ENCODE assay signal across 9 cellular contexts in the genomic region with DNA sequence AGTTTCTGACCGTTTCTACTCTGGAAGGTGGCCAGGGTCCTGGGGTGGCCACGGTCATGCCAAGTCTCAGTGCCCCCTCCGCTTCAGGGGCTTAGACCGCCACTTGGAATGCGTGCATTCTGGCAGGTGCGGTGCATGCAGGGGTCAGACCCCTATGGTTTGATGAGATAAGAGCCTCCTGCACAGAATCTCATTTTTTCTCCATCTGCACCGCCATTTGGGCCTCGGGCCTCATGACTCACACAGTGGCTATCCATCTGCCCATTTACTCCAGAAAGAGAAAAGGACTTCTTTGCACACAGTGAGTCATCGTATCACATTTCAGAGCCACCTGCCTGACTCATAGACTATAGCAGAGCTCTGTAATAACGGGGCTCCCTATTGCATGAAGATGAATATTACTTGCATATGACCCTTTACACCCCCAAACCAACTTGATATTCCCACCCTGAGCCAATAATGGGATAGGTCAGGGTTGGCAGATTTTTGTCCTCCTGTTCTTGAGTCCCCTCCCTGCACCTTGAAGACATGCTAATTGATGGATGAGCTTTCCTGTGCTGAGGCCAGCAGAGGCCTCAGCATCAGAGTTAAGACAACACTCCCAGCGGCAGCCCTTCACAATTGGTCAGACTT.
DNase-seq lines count a peak whose midpoint lies in the region; ATAC-seq and TF ChIP-seq lines count a peak whose summit lies in the region.
"Had no signal": no experiment of that assay in that cellular context is flagged by ENCODE, and none has a peak within 500 bp of the region (broad histone marks: within the 10 kb centered on the region; RNA-seq: fewer than 3 reads in every experiment).

No MANE protein-coding gene starts in this region.

- peak; percentile 99 for DNase-seq in ELR (ENCODE audit: low read depth)
- DNase-seq in NCI-H446 treated with DMSO at 0.1 percent for 48 hours (lab: John Stamatoyannopoulos, UW): peak; percentile 95
- DNase-seq in cerebellum (ENCODE audit: low spot score): peak; percentile 86
- peak in 6 of 10 donors; percentile 39 to 92 (median 55) for DNase-seq in posterior cingulate gyrus
- no peak for DNase-seq in HEK293T (ENCODE audit: extremely low spot score)
- no peak for DNase-seq in stimulated activated naive B cell treated with anti-CD40 and anti-IgM and Interleukin-4, amounts not matched to agents 10 μg/mL and 1 μg/mL and 100 μg/mL, for 72 hours
- no peak for DNase-seq in GM23338 (ENCODE audit: low spot score)

- no peak for TF ChIP-seq CTCF in GM23338 (conservative IDR thresholded peaks at IDR 0.05; ENCODE audit: low read depth in 2 of 2)

- H3K36me3 Mint-ChIP-seq in stimulated activated naive B cell treated with anti-CD40 and anti-IgM and Interleukin-4, amounts not matched to agents 10 μg/mL and 1 μg/mL and 100 μg/mL, for 72 hours: peaks cover 0 to 2% of the 10 kb centered on the region in 2 donors
- H3K36me3 Mint-ChIP-seq in GM23338 (ENCODE audit: low read depth): no peaks in the 10 kb centered on the region

- H3K79me2 ChIP-seq in GM23338 (replicated peaks; ENCODE audit: insufficient read depth): no peaks in the 10 kb centered on the region

- peaks cover 5 to 12% of the 10 kb centered on the region in 2 donors for H3K9me3 Mint-ChIP-seq in stimulated activated naive B cell treated with anti-CD40 and anti-IgM and Interleukin-4, amounts not matched to agents 10 μg/mL and 1 μg/mL and 100 μg/mL, for 72 hours
- H3K9me3 Mint-ChIP-seq in GM23338: no peaks in the 10 kb centered on the region; the same call in 1 of the 3 replicates

- no peak overlapping the region for H3K4me2 ChIP-seq in GM23338

- H3K4me1 Mint-ChIP-seq in stimulated activated naive B cell treated with anti-CD40 and anti-IgM and Interleukin-4, amounts not matched to agents 10 μg/mL and 1 μg/mL and 100 μg/mL, for 72 hours: peaks cover 0 to 5% of the 10 kb centered on the region in 2 donors
- peaks cover 7% of the 10 kb centered on the region for H3K4me1 Mint-ChIP-seq in GM23338

- H3K36me3 ChIP-seq in GM23338 (ENCODE audit: insufficient read depth): no peaks in the 10 kb centered on the region
- H3K36me3 ChIP-seq: prostate gland had no signal

- H2AFZ ChIP-seq in GM23338: no peak overlapping the region

- no peak overlapping the region for H3K27ac ChIP-seq in GM23338 (ENCODE audit: low read depth)
- H3K27ac ChIP-seq: prostate gland had no signal

- H3K27me3 Mint-ChIP-seq in stimulated activated naive B cell treated with anti-CD40 and anti-IgM and Interleukin-4, amounts not matched to agents 10 μg/mL and 1 μg/mL and 100 μg/mL, for 72 hours: no peaks in the 10 kb centered on the region
- peaks cover 6% of the 10 kb centered on the region for H3K27me3 Mint-ChIP-seq in GM23338 (ENCODE audit: insufficient read depth, low read depth, poor library complexity)

- no peaks in the 10 kb centered on the region for H3K27me3 ChIP-seq in GM23338 (ENCODE audit: insufficient read depth)

- CTCF ChIA-PET in HEK293T (lab: Yijun Ruan, JAX): interaction anchor here (0.8 kb wide), 1 partner anchor 1608 kb away, joined by 3 read pairs; no protein-coding TSS in a partner anchor

- 0 out of 2 replicates have a peak, but pooled peaks cover 11% of the 10 kb centered on the region for H3K9me2 ChIP-seq in GM23338 (ENCODE audit: insufficient read depth)

- no peak overlapping the region for H3K27ac Mint-ChIP-seq in stimulated activated naive B cell treated with anti-CD40 and anti-IgM and Interleukin-4, amounts not matched to agents 10 μg/mL and 1 μg/mL and 100 μg/mL, for 72 hours
- H3K27ac Mint-ChIP-seq in GM23338: no peak overlapping the region

- H3K4me1 ChIP-seq in GM23338 (ENCODE audit: insufficient read depth): no peaks in the 10 kb centered on the region

- no peak overlapping the region for H3K4me3 ChIP-seq in GM23338
- H3K4me3 ChIP-seq: prostate gland had no signal

- intact Hi-C loops in posterior cingulate gyrus (cut with DNase I): no loop called here

- H3F3A ChIP-seq in GM23338 (replicated peaks; ENCODE audit: low read depth): no peaks in the 10 kb centered on the region

- ATAC-seq in HG02884 (IDR thresholded peaks at IDR 0.05; ENCODE audit: unreplicated experiment): no peak
- ATAC-seq in stimulated activated naive B cell treated with anti-CD40 and anti-IgM and Interleukin-4, amounts not matched to agents 10 μg/mL and 1 μg/mL and 100 μg/mL, for 72 hours (replicated peaks): no peak
- no peak for ATAC-seq in GM23338

- H4K20me1 ChIP-seq in GM23338 (replicated peaks; ENCODE audit: insufficient read depth): no peaks in the 10 kb centered on the region

- POLR2A ChIA-PET in HEK293T (lab: Yijun Ruan, JAX): no interaction called here

- H3K4me3 Mint-ChIP-seq in stimulated activated naive B cell treated with anti-CD40 and anti-IgM and Interleukin-4, amounts not matched to agents 10 μg/mL and 1 μg/mL and 100 μg/mL, for 72 hours: no peak overlapping the region
- H3K4me3 Mint-ChIP-seq in GM23338: no peak overlapping the region

TF ChIP-seq in HEK293T, 16 proteins besides CTCF, POLR2A, EP300 and RAD21:
- no peak for TF ChIP-seq L3MBTL2 (conservative IDR thresholded peaks at IDR 0.05)
- no peak for TF ChIP-seq SUZ12 (IDR thresholded peaks at IDR 0.05)
- TF ChIP-seq SP1 (IDR thresholded peaks at IDR 0.05): no peak
- TF ChIP-seq BHLHE40 (IDR thresholded peaks at IDR 0.05; ENCODE audit: borderline replicate concordance): no peak
- TF ChIP-seq, protein P1, sequence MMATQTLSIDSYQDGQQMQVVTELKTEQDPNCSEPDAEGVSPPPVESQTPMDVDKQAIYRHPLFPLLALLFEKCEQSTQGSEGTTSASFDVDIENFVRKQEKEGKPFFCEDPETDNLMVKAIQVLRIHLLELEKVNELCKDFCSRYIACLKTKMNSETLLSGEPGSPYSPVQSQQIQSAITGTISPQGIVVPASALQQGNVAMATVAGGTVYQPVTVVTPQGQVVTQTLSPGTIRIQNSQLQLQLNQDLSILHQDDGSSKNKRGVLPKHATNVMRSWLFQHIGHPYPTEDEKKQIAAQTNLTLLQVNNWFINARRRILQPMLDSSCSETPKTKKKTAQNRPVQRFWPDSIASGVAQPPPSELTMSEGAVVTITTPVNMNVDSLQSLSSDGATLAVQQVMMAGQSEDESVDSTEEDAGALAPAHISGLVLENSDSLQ (IDR thresholded peaks at IDR 0.05): no peak
- TF ChIP-seq ZNF384 (IDR thresholded peaks at IDR 0.05): no peak
- no peak for TF ChIP-seq CTBP1 (IDR thresholded peaks at IDR 0.05; ENCODE audit: borderline replicate concordance)
- TF ChIP-seq TARDBP (IDR thresholded peaks at IDR 0.05): no peak
- TF ChIP-seq HDGF (IDR thresholded peaks at IDR 0.05; ENCODE audit: borderline replicate concordance): no peak
- TF ChIP-seq FOXA1 (IDR thresholded peaks at IDR 0.05): no peak
- TF ChIP-seq FOXK2 (IDR thresholded peaks at IDR 0.05): no peak
- TF ChIP-seq ELF4 (IDR thresholded peaks at IDR 0.05): no peak

TF ChIP-seq in GM23338, 12 proteins besides CTCF, POLR2A, EP300 and RAD21 (continues in another document):
- TF ChIP-seq, protein P2, sequence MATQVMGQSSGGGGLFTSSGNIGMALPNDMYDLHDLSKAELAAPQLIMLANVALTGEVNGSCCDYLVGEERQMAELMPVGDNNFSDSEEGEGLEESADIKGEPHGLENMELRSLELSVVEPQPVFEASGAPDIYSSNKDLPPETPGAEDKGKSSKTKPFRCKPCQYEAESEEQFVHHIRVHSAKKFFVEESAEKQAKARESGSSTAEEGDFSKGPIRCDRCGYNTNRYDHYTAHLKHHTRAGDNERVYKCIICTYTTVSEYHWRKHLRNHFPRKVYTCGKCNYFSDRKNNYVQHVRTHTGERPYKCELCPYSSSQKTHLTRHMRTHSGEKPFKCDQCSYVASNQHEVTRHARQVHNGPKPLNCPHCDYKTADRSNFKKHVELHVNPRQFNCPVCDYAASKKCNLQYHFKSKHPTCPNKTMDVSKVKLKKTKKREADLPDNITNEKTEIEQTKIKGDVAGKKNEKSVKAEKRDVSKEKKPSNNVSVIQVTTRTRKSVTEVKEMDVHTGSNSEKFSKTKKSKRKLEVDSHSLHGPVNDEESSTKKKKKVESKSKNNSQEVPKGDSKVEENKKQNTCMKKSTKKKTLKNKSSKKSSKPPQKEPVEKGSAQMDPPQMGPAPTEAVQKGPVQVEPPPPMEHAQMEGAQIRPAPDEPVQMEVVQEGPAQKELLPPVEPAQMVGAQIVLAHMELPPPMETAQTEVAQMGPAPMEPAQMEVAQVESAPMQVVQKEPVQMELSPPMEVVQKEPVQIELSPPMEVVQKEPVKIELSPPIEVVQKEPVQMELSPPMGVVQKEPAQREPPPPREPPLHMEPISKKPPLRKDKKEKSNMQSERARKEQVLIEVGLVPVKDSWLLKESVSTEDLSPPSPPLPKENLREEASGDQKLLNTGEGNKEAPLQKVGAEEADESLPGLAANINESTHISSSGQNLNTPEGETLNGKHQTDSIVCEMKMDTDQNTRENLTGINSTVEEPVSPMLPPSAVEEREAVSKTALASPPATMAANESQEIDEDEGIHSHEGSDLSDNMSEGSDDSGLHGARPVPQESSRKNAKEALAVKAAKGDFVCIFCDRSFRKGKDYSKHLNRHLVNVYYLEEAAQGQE (IDR thresholded peaks at IDR 0.05; ENCODE audit: unreplicated experiment): no peak
- TF ChIP-seq, protein P3, sequence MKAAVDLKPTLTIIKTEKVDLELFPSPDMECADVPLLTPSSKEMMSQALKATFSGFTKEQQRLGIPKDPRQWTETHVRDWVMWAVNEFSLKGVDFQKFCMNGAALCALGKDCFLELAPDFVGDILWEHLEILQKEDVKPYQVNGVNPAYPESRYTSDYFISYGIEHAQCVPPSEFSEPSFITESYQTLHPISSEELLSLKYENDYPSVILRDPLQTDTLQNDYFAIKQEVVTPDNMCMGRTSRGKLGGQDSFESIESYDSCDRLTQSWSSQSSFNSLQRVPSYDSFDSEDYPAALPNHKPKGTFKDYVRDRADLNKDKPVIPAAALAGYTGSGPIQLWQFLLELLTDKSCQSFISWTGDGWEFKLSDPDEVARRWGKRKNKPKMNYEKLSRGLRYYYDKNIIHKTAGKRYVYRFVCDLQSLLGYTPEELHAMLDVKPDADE (IDR thresholded peaks at IDR 0.05): no peak
- TF ChIP-seq ZNF331 (CRISPR knock-in tag; IDR thresholded peaks at IDR 0.05; ENCODE audit: low read depth) (no peak), POLR2AphosphoS5 (IDR thresholded peaks at IDR 0.05; ENCODE audit: low read depth) (no peak), EZH2 (IDR thresholded peaks at IDR 0.05; ENCODE audit: low read depth, unreplicated experiment) (no peak), EZH2phosphoT487 (IDR thresholded peaks at IDR 0.05; ENCODE audit: unreplicated experiment) (no peak), STAT1 (IDR thresholded peaks at IDR 0.05; ENCODE audit: unreplicated experiment) (no peak), ZNF114 (CRISPR knock-in tag; IDR thresholded peaks at IDR 0.05) (no peak), JUNB (IDR thresholded peaks at IDR 0.05; ENCODE audit: unreplicated experiment) (no peak), CREB1 (CRISPR knock-in tag; IDR thresholded peaks at IDR 0.05; ENCODE audit: low read depth) (no peak)

Comparison
In these comparisons a context has a peak if more than half of its experiments do, and no peak if none do; other contexts are left out.
1. DNase-seq: peak in ELR (single experiment), NCI-H446 treated with DMSO at 0.1 percent for 48 hours (single experiment), cerebellum (single experiment) and posterior cingulate gyrus (6 of 10); none in HEK293T (single experiment), stimulated activated naive B cell treated with anti-CD40 and anti-IgM and Interleukin-4, amounts not matched to agents 10 μg/mL and 1 μg/mL and 100 μg/mL, for 72 hours (single experiment) and GM23338 (single experiment).